ENCODE assay signal across 1 cellular context in genomic region chr7:99438573-99439480, GRCh38.
A peak's percentile ranks its signal among the peaks of the same experiment; 100 is the strongest.
TF ChIP-seq lines count a peak whose summit lies in the region.

Gene CPSF4 (plus strand): TSS chr7:99438943. CDS start chr7:99439083, 140 bp downstream.
Gene PTCD1 (minus strand): TSS chr7:99438798. CDS start chr7:99435242, 3,556 bp downstream.

TF ChIP-seq in H1, 55 proteins besides CTCF, POLR2A, EP300 and RAD21 (continued from another document):
- TF ChIP-seq RNF2 (IDR thresholded peaks at IDR 0.05; ENCODE audit: borderline replicate concordance, low read depth, low read length, missing control alignments, poor library complexity, severe bottlenecking) = no peak
- no peak for TF ChIP-seq CHD1 (IDR thresholded peaks at IDR 0.05; ENCODE audit: low read depth, low read length)
- no peak for TF ChIP-seq JUND (IDR thresholded peaks at IDR 0.05; ENCODE audit: low read length)
- TF ChIP-seq EGR1 (IDR thresholded peaks at IDR 0.05; ENCODE audit: borderline replicate concordance, low read depth, low read length) = no peak
- TF ChIP-seq ZNF274 (IDR thresholded peaks at IDR 0.05; ENCODE audit: borderline replicate concordance, extremely low read depth, low read length) = no peak
- peak; percentile 25; the same call in 1 of the 2 replicates for TF ChIP-seq NRF1 (IDR thresholded peaks at IDR 0.05; ENCODE audit: low read depth, low read length)
- peak; percentile 56 for TF ChIP-seq E2F6 (IDR thresholded peaks at IDR 0.05)
- no peak; the same call in 1 of the 2 replicates for TF ChIP-seq KDM5A (IDR thresholded peaks at IDR 0.05; ENCODE audit: low read length)
- TF ChIP-seq SAP30 (IDR thresholded peaks at IDR 0.05; ENCODE audit: insufficient read depth, insufficient replicate concordance, low read length) = no peak
- TF ChIP-seq EZH2 (IDR thresholded peaks at IDR 0.05; ENCODE audit: low read depth, low read length, severe bottlenecking) = no peak
- TF ChIP-seq SIN3A (conservative IDR thresholded peaks at IDR 0.05 in 1 of 2, IDR thresholded peaks at IDR 0.05 in 1 of 2; ENCODE audit: low read depth in 1 of 2, low read length in 2 of 2) = peak in 1 of 2 experiments; percentile 81; a peak in 1 of 4 replicates
- TF ChIP-seq JUN (IDR thresholded peaks at IDR 0.05; ENCODE audit: low read depth, low read length) = no peak
- TF ChIP-seq CBX8 (IDR thresholded peaks at IDR 0.05; ENCODE audit: borderline replicate concordance, low read depth, low read length) = no peak
- no peak for TF ChIP-seq SUZ12 (IDR thresholded peaks at IDR 0.05; ENCODE audit: low read length)
- peak; percentile 81 for TF ChIP-seq TAF1 (IDR thresholded peaks at IDR 0.05; ENCODE audit: low read depth, low read length)
- no peak for TF ChIP-seq CHD2 (IDR thresholded peaks at IDR 0.05; ENCODE audit: low read length)
- no peak for TF ChIP-seq GABPA (IDR thresholded peaks at IDR 0.05; ENCODE audit: borderline replicate concordance, insufficient read depth, low read length)
- TF ChIP-seq FOSL1 (IDR thresholded peaks at IDR 0.05; ENCODE audit: insufficient read depth, low read depth, low read length) = no peak
- TF ChIP-seq HDAC2 (IDR thresholded peaks at IDR 0.05; ENCODE audit: borderline replicate concordance in 1 of 2, low read depth in 2 of 2, low read length in 2 of 2) = 0 out of 4 replicates have a peak, but pooled peaks of 1 of the 2 experiments have one; percentile 54
- no peak for TF ChIP-seq HDAC6 (IDR thresholded peaks at IDR 0.05; ENCODE audit: low read depth, low read length)
- peak; percentile 44; the same call in 1 of the 2 replicates for TF ChIP-seq SIX5 (IDR thresholded peaks at IDR 0.05; ENCODE audit: low read depth, low read length)
- TF ChIP-seq CBX5 (IDR thresholded peaks at IDR 0.05; ENCODE audit: low read depth, low read length) = no peak
- TF ChIP-seq MAFK (IDR thresholded peaks at IDR 0.05; ENCODE audit: low read depth, low read length) = no peak
- TF ChIP-seq SIRT6 (IDR thresholded peaks at IDR 0.05; ENCODE audit: low read length) = no peak
- no peak for TF ChIP-seq CTBP2 (IDR thresholded peaks at IDR 0.05; ENCODE audit: borderline replicate concordance, insufficient read depth, insufficient read length, low read length)
- TF ChIP-seq SP1 (IDR thresholded peaks at IDR 0.05; ENCODE audit: low read depth, low read length) = peak; percentile 13; the same call in 1 of the 2 replicates
- no peak for TF ChIP-seq CHD7 (IDR thresholded peaks at IDR 0.05; ENCODE audit: insufficient replicate concordance, low read length)
- TF ChIP-seq BRCA1 (IDR thresholded peaks at IDR 0.05; ENCODE audit: low read depth, low read length) = no peak
- no peak for TF ChIP-seq ATF2 (IDR thresholded peaks at IDR 0.05; ENCODE audit: low read length)
- TF ChIP-seq GTF2F1 (IDR thresholded peaks at IDR 0.05; ENCODE audit: borderline replicate concordance, low read depth, low read length) = peak; percentile 70; the same call in 1 of the 2 replicates
- no peak for TF ChIP-seq NANOG (IDR thresholded peaks at IDR 0.05; ENCODE audit: insufficient read depth, low read depth, low read length, poor library complexity, severe bottlenecking)
- TF ChIP-seq KDM1A (IDR thresholded peaks at IDR 0.05; ENCODE audit: borderline replicate concordance, low read length) = no peak
- no peak for TF ChIP-seq CEBPB (IDR thresholded peaks at IDR 0.05; ENCODE audit: low read depth, low read length)
- peak; percentile 76 for TF ChIP-seq ASH2L (IDR thresholded peaks at IDR 0.05; ENCODE audit: low read length)
- no peak for TF ChIP-seq BACH1 (IDR thresholded peaks at IDR 0.05; ENCODE audit: low read length)
- no peak for TF ChIP-seq BCL11A (IDR thresholded peaks at IDR 0.05; ENCODE audit: low read depth in 2 of 2, low read length in 2 of 2)
- TF ChIP-seq TBP (IDR thresholded peaks at IDR 0.05; ENCODE audit: low read depth, low read length) = peak; percentile 65; the same call in 1 of the 2 replicates
- TF ChIP-seq RXRA (IDR thresholded peaks at IDR 0.05; ENCODE audit: insufficient read depth, low read depth, low read length) = no peak
- peak; percentile 38 for TF ChIP-seq TAF7 (optimal IDR thresholded peaks at IDR 0.05; ENCODE audit: borderline replicate concordance, low read depth, low read length)
- no peak for TF ChIP-seq POU5F1 (IDR thresholded peaks at IDR 0.05; ENCODE audit: low read depth, low read length)
- no peak for TF ChIP-seq TCF12 (IDR thresholded peaks at IDR 0.05; ENCODE audit: low read depth, low read length)
- peak; percentile 67; the same call in 1 of the 2 replicates for TF ChIP-seq YY1 (IDR thresholded peaks at IDR 0.05; ENCODE audit: low read depth, low read length)
- TF ChIP-seq RBBP5 (IDR thresholded peaks at IDR 0.05; ENCODE audit: borderline replicate concordance, low read depth, low read length) = peak; percentile 82; the same call in 1 of the 2 replicates
- TF ChIP-seq SRF (IDR thresholded peaks at IDR 0.05; ENCODE audit: low read depth, low read length) = peak; percentile 98
- no peak for TF ChIP-seq SP2 (IDR thresholded peaks at IDR 0.05; ENCODE audit: low read length)
- TF ChIP-seq TEAD4 (IDR thresholded peaks at IDR 0.05; ENCODE audit: low read depth, low read length) = no peak
- peak; percentile 99 for TF ChIP-seq PHF8 (conservative IDR thresholded peaks at IDR 0.05; ENCODE audit: low read depth, low read length)
- 0 out of 2 replicates have a peak, but pooled peaks have one; percentile 27 for TF ChIP-seq SP4 (IDR thresholded peaks at IDR 0.05; ENCODE audit: low read length)
- no peak for TF ChIP-seq RFX5 (IDR thresholded peaks at IDR 0.05; ENCODE audit: borderline replicate concordance, low read depth, low read length)
- peak; percentile 78 for TF ChIP-seq CREB1 (IDR thresholded peaks at IDR 0.05)
- no peak for TF ChIP-seq ATF3 (IDR thresholded peaks at IDR 0.05; ENCODE audit: insufficient read depth, low read depth, low read length)
- TF ChIP-seq POLR2AphosphoS5 (IDR thresholded peaks at IDR 0.05; ENCODE audit: low read depth, low read length) = peak; percentile 70
- no peak for TF ChIP-seq USF2 (IDR thresholded peaks at IDR 0.05; ENCODE audit: low read length)
